ENCODE assay signal across 1 cellular context in the genomic region with DNA sequence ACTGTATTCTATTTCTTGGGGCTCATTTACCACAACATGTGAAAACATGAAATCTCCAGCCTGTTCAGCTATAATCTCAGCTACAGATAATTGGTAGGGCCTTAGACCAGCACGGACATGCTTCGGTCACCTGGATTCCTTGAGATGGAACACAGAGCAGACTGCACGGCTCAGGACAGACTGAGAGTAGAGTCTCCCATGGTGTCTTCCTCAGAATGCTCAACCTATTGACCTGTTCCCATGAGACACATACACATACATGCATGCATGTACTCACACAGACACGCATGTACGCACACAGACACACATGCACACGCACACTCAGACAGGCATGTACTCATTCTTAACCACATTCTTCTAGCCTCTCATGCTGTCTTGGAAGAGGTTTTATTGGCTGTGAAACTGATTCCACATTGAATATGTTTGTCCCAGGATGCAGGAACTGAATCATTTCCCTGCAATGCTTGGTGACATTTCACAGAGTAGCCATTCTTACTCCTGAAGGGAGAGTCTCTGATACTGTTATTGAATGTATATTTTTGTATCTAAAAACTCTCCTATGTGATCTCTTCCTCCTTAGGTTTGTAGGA.
TF ChIP-seq lines count a peak whose summit lies in the region.

No MANE protein-coding gene starts in this region.

TF ChIP-seq in HCT116, 20 proteins besides CTCF, POLR2A, EP300 and RAD21 (continued from another document):
- TF ChIP-seq, protein P1, sequence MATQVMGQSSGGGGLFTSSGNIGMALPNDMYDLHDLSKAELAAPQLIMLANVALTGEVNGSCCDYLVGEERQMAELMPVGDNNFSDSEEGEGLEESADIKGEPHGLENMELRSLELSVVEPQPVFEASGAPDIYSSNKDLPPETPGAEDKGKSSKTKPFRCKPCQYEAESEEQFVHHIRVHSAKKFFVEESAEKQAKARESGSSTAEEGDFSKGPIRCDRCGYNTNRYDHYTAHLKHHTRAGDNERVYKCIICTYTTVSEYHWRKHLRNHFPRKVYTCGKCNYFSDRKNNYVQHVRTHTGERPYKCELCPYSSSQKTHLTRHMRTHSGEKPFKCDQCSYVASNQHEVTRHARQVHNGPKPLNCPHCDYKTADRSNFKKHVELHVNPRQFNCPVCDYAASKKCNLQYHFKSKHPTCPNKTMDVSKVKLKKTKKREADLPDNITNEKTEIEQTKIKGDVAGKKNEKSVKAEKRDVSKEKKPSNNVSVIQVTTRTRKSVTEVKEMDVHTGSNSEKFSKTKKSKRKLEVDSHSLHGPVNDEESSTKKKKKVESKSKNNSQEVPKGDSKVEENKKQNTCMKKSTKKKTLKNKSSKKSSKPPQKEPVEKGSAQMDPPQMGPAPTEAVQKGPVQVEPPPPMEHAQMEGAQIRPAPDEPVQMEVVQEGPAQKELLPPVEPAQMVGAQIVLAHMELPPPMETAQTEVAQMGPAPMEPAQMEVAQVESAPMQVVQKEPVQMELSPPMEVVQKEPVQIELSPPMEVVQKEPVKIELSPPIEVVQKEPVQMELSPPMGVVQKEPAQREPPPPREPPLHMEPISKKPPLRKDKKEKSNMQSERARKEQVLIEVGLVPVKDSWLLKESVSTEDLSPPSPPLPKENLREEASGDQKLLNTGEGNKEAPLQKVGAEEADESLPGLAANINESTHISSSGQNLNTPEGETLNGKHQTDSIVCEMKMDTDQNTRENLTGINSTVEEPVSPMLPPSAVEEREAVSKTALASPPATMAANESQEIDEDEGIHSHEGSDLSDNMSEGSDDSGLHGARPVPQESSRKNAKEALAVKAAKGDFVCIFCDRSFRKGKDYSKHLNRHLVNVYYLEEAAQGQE (IDR thresholded peaks at IDR 0.05; ENCODE audit: low read depth): no peak
- TF ChIP-seq EZH2phosphoT487 (IDR thresholded peaks at IDR 0.05; ENCODE audit: borderline replicate concordance) (no peak), SIN3A (IDR thresholded peaks at IDR 0.05; ENCODE audit: low read depth) (no peak), ZFX (IDR thresholded peaks at IDR 0.05) (no peak)
